Comparison of ENCODE assay signal across 1 cellular context in the genomic region with DNA sequence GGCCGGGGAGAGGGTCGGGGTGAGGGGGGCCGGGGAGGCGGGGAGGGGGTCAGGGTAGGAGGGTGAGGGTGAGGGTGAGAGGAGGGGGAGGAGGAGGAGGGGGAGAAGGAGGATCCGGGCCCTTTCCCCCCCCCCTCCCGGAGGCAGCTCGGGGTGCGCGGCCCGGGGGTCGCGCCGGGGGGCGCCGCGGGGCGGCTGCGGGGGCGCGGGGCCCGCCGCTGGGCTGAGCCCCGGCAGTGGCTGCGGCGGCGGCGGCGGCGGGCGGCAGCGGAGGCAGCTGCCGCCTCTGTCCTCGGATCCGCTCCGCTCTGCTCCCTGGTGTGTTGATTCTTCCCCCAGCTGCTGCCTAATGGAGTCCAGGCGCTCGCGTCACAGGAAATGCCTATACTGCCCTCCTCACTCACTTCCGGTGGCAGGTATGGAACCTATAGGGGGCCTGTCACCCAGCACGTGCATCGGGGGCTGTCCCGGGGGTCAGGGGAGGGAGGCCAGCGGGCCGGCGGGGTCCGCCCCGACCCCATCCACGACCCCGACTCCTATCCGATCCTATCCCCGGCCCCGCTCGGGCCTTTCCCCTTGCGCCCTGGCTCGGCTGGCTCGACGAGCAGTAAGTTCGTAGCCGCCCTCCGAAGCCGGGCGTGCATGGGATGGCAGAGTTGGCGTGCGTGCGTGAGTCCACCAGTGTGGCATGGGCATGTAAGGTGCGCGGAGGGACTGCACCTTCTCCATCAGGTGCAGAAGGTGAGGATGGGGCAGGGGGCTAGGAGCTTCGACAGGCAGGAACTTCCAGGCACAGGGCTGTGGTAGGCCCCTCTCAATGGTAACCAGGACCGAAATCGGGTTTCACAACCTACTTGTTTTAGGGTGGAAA.
TF ChIP-seq lines count a peak whose summit lies in the region.

A gene (minus strand): TSS at position 351 of the 871 bp plus-strand sequence.

TF ChIP-seq in HepG2, 621 proteins besides CTCF, POLR2A, EP300 and RAD21 (continued from another document and continues in another):
- TF ChIP-seq, protein P1, sequence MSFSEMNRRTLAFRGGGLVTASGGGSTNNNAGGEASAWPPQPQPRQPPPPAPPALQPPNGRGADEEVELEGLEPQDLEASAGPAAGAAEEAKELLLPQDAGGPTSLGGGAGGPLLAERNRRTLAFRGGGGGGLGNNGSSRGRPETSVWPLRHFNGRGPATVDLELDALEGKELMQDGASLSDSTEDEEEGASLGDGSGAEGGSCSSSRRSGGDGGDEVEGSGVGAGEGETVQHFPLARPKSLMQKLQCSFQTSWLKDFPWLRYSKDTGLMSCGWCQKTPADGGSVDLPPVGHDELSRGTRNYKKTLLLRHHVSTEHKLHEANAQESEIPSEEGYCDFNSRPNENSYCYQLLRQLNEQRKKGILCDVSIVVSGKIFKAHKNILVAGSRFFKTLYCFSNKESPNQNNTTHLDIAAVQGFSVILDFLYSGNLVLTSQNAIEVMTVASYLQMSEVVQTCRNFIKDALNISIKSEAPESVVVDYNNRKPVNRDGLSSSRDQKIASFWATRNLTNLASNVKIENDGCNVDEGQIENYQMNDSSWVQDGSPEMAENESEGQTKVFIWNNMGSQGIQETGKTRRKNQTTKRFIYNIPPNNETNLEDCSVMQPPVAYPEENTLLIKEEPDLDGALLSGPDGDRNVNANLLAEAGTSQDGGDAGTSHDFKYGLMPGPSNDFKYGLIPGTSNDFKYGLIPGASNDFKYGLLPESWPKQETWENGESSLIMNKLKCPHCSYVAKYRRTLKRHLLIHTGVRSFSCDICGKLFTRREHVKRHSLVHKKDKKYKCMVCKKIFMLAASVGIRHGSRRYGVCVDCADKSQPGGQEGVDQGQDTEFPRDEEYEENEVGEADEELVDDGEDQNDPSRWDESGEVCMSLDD (CRISPR knock-in tag; IDR thresholded peaks at IDR 0.05; ENCODE audit: borderline replicate concordance), result peak; percentile 66; the same call in 1 of the 2 replicates
- TF ChIP-seq CBX5 (CRISPR knock-in tag; IDR thresholded peaks at IDR 0.05; ENCODE audit: borderline replicate concordance) (0 out of 2 replicates have a peak, but pooled peaks have one; percentile 56), MTF2 (CRISPR knock-in tag; IDR thresholded peaks at IDR 0.05; ENCODE audit: borderline replicate concordance) (no peak), ZNF296 (CRISPR knock-in tag; conservative IDR thresholded peaks at IDR 0.05) (no peak; the same call in 1 of the 2 replicates), FOSL1 (CRISPR knock-in tag; IDR thresholded peaks at IDR 0.05; ENCODE audit: borderline replicate concordance) (no peak), ZNF232 (CRISPR knock-in tag; IDR thresholded peaks at IDR 0.05; ENCODE audit: borderline replicate concordance) (peak; percentile 71; the same call in 1 of the 2 replicates), FOXA3 (CRISPR knock-in tag; IDR thresholded peaks at IDR 0.05) (peak; percentile 46; the same call in 1 of the 2 replicates), RFXAP (CRISPR knock-in tag; IDR thresholded peaks at IDR 0.05; ENCODE audit: borderline replicate concordance) (0 out of 2 replicates have a peak, but pooled peaks have one; percentile 82), CHCHD3 (CRISPR knock-in tag; IDR thresholded peaks at IDR 0.05) (0 out of 2 replicates have a peak, but pooled peaks have one; percentile 56), HOXD1 (CRISPR knock-in tag; IDR thresholded peaks at IDR 0.05) (no peak), ZNF143 (CRISPR knock-in tag; IDR thresholded peaks at IDR 0.05) (no peak), ZNF160 (CRISPR knock-in tag; IDR thresholded peaks at IDR 0.05) (no peak; the same call in 1 of the 2 replicates), ZNF674 (CRISPR knock-in tag; IDR thresholded peaks at IDR 0.05; ENCODE audit: low read depth) (no peak), AGO2 (optimal IDR thresholded peaks at IDR 0.05; ENCODE audit: low read depth, low read length) (peak; percentile 62), RAD51 (IDR thresholded peaks at IDR 0.05; ENCODE audit: borderline replicate concordance) (no peak), ZKSCAN8 (CRISPR knock-in tag; IDR thresholded peaks at IDR 0.05; ENCODE audit: borderline replicate concordance) (no peak), HNRNPLL (IDR thresholded peaks at IDR 0.05; ENCODE audit: low read depth, low read length, poor library complexity, severe bottlenecking) (peak; percentile 47), ZNF782 (CRISPR knock-in tag; IDR thresholded peaks at IDR 0.05; ENCODE audit: borderline replicate concordance) (no peak), CEBPG (CRISPR knock-in tag; IDR thresholded peaks at IDR 0.05) (peak; percentile 20; the same call in 1 of the 2 replicates), NFATC3 (CRISPR knock-in tag; IDR thresholded peaks at IDR 0.05) (no peak), ZNF878 (CRISPR knock-in tag; IDR thresholded peaks at IDR 0.05) (no peak), ARNTL (CRISPR knock-in tag; IDR thresholded peaks at IDR 0.05) (no peak), ZBTB38 (CRISPR knock-in tag; IDR thresholded peaks at IDR 0.05) (peak; percentile 40; the same call in 1 of the 2 replicates), ZNF24 (IDR thresholded peaks at IDR 0.05) (no peak), ZNF510 (CRISPR knock-in tag; IDR thresholded peaks at IDR 0.05; ENCODE audit: low read depth) (no peak), RNF2 (conservative IDR thresholded peaks at IDR 0.05; ENCODE audit: low read depth) (peak; percentile 80), SRF (IDR thresholded peaks at IDR 0.05; ENCODE audit: low read depth, low read length) (no peak), ZNF720 (CRISPR knock-in tag; IDR thresholded peaks at IDR 0.05) (no peak), ZKSCAN1 (IDR thresholded peaks at IDR 0.05; ENCODE audit: low read length) (no peak), ADNP (CRISPR knock-in tag; IDR thresholded peaks at IDR 0.05) (no peak), ZNF33A (CRISPR knock-in tag; IDR thresholded peaks at IDR 0.05; ENCODE audit: borderline replicate concordance) (no peak), ZNF317 (CRISPR knock-in tag; IDR thresholded peaks at IDR 0.05) (0 out of 2 replicates have a peak, but pooled peaks have one; percentile 65), RBM39 (IDR thresholded peaks at IDR 0.05; ENCODE audit: low read depth, low read length, poor library complexity, severe bottlenecking) (peak; percentile 44), ZEB1 (IDR thresholded peaks at IDR 0.05; ENCODE audit: insufficient replicate concordance, low read depth) (peak; percentile 34), SMC3 (IDR thresholded peaks at IDR 0.05; ENCODE audit: low read length) (no peak), SP4 (CRISPR knock-in tag; IDR thresholded peaks at IDR 0.05) (peak; percentile 43; the same call in 1 of the 2 replicates), SNRNP70 (IDR thresholded peaks at IDR 0.05; ENCODE audit: low read depth, low read length) (no peak), ZSCAN31 (CRISPR knock-in tag; IDR thresholded peaks at IDR 0.05; ENCODE audit: low read depth) (0 out of 2 replicates have a peak, but pooled peaks have one; percentile 23)
- TF ChIP-seq, protein P2, sequence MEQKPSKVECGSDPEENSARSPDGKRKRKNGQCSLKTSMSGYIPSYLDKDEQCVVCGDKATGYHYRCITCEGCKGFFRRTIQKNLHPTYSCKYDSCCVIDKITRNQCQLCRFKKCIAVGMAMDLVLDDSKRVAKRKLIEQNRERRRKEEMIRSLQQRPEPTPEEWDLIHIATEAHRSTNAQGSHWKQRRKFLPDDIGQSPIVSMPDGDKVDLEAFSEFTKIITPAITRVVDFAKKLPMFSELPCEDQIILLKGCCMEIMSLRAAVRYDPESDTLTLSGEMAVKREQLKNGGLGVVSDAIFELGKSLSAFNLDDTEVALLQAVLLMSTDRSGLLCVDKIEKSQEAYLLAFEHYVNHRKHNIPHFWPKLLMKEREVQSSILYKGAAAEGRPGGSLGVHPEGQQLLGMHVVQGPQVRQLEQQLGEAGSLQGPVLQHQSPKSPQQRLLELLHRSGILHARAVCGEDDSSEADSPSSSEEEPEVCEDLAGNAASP (CRISPR knock-in tag; IDR thresholded peaks at IDR 0.05; ENCODE audit: borderline replicate concordance), result 0 out of 2 replicates have a peak, but pooled peaks have one; percentile 13
- TF ChIP-seq, protein P3, sequence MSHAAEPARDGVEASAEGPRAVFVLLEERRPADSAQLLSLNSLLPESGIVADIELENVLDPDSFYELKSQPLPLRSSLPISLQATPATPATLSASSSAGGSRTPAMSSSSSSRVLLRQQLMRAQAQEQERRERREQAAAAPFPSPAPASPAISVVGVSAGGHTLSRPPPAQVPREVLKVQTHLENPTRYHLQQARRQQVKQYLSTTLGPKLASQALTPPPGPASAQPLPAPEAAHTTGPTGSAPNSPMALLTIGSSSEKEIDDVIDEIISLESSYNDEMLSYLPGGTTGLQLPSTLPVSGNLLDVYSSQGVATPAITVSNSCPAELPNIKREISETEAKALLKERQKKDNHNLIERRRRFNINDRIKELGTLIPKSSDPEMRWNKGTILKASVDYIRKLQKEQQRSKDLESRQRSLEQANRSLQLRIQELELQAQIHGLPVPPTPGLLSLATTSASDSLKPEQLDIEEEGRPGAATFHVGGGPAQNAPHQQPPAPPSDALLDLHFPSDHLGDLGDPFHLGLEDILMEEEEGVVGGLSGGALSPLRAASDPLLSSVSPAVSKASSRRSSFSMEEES (CRISPR knock-in tag; IDR thresholded peaks at IDR 0.05), result peak; percentile 73
- TF ChIP-seq, protein P4, sequence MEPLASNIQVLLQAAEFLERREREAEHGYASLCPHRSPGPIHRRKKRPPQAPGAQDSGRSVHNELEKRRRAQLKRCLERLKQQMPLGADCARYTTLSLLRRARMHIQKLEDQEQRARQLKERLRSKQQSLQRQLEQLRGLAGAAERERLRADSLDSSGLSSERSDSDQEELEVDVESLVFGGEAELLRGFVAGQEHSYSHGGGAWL (CRISPR knock-in tag; IDR thresholded peaks at IDR 0.05), result peak; percentile 91
- TF ChIP-seq, protein P5, sequence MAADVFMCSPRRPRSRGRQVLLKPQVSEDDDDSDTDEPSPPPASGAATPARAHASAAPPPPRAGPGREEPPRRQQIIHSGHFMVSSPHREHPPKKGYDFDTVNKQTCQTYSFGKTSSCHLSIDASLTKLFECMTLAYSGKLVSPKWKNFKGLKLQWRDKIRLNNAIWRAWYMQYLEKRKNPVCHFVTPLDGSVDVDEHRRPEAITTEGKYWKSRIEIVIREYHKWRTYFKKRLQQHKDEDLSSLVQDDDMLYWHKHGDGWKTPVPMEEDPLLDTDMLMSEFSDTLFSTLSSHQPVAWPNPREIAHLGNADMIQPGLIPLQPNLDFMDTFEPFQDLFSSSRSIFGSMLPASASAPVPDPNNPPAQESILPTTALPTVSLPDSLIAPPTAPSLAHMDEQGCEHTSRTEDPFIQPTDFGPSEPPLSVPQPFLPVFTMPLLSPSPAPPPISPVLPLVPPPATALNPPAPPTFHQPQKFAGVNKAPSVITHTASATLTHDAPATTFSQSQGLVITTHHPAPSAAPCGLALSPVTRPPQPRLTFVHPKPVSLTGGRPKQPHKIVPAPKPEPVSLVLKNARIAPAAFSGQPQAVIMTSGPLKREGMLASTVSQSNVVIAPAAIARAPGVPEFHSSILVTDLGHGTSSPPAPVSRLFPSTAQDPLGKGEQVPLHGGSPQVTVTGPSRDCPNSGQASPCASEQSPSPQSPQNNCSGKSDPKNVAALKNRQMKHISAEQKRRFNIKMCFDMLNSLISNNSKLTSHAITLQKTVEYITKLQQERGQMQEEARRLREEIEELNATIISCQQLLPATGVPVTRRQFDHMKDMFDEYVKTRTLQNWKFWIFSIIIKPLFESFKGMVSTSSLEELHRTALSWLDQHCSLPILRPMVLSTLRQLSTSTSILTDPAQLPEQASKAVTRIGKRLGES (CRISPR knock-in tag; IDR thresholded peaks at IDR 0.05; ENCODE audit: borderline replicate concordance), result no peak
- TF ChIP-seq, protein P6, sequence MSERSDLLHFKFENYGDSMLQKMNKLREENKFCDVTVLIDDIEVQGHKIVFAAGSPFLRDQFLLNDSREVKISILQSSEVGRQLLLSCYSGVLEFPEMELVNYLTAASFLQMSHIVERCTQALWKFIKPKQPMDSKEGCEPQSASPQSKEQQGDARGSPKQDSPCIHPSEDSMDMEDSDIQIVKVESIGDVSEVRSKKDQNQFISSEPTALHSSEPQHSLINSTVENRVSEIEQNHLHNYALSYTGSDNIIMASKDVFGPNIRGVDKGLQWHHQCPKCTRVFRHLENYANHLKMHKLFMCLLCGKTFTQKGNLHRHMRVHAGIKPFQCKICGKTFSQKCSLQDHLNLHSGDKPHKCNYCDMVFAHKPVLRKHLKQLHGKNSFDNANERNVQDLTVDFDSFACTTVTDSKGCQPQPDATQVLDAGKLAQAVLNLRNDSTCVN (CRISPR knock-in tag; IDR thresholded peaks at IDR 0.05; ENCODE audit: borderline replicate concordance), result no peak
- TF ChIP-seq, protein P7, sequence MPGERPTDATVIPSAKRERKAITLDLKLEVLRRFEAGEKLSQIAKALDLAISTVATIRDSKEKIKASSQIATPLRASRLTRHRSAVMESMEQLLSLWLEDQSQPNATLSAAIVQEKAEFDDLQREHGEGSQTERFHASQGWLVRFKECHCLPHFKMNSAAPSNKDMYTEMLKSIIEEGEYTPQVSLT (CRISPR knock-in tag; IDR thresholded peaks at IDR 0.05; ENCODE audit: borderline replicate concordance, low read depth), result no peak
- TF ChIP-seq, protein P8, sequence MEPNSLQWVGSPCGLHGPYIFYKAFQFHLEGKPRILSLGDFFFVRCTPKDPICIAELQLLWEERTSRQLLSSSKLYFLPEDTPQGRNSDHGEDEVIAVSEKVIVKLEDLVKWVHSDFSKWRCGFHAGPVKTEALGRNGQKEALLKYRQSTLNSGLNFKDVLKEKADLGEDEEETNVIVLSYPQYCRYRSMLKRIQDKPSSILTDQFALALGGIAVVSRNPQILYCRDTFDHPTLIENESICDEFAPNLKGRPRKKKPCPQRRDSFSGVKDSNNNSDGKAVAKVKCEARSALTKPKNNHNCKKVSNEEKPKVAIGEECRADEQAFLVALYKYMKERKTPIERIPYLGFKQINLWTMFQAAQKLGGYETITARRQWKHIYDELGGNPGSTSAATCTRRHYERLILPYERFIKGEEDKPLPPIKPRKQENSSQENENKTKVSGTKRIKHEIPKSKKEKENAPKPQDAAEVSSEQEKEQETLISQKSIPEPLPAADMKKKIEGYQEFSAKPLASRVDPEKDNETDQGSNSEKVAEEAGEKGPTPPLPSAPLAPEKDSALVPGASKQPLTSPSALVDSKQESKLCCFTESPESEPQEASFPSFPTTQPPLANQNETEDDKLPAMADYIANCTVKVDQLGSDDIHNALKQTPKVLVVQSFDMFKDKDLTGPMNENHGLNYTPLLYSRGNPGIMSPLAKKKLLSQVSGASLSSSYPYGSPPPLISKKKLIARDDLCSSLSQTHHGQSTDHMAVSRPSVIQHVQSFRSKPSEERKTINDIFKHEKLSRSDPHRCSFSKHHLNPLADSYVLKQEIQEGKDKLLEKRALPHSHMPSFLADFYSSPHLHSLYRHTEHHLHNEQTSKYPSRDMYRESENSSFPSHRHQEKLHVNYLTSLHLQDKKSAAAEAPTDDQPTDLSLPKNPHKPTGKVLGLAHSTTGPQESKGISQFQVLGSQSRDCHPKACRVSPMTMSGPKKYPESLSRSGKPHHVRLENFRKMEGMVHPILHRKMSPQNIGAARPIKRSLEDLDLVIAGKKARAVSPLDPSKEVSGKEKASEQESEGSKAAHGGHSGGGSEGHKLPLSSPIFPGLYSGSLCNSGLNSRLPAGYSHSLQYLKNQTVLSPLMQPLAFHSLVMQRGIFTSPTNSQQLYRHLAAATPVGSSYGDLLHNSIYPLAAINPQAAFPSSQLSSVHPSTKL (CRISPR knock-in tag; IDR thresholded peaks at IDR 0.05), result peak; percentile 65; the same call in 1 of the 2 replicates
